In the genomic region with DNA sequence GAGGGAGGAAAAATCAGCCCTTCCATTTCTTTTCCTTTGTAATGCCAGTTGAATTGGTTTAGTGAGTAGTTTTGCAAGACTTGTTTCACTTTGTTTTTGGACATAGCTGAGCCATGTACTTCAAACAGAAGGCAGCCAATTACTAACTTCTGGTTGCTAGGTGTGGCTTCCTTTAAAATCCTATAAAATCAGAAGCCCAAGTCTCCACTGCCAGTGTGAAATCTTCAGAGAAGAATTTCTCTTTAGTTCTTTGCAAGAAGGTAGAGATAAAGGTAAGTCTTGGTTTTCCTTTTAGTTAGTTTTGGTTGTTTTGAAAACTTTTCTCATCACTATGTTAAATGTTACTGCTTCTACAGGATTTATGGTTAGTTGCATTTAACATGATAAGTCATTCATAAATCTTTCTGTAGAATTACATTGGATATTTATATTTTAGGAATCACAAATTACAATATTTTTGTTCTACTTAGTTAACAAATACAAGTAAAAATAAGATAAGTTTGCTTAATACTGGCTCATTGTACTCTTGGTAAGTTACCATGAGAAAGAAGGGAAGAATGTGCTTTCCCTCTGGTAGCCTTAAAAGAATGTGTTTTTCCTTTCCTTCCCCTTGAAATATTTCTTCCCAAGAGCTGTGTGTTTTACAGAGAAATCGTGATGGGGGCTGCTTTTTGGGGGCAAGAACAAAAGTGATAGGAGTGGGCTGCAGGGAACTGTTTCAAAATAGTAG, we compare ENCODE assay signal across 8 cellular contexts. TPM values are rescaled to one million over a fixed set of nuclear protein-coding genes. Genes with fewer than 3 reads are reported as not detected.
DNase-seq lines count a peak whose midpoint lies in the region; ATAC-seq and TF ChIP-seq lines count a peak whose summit lies in the region.

A gene with protein sequence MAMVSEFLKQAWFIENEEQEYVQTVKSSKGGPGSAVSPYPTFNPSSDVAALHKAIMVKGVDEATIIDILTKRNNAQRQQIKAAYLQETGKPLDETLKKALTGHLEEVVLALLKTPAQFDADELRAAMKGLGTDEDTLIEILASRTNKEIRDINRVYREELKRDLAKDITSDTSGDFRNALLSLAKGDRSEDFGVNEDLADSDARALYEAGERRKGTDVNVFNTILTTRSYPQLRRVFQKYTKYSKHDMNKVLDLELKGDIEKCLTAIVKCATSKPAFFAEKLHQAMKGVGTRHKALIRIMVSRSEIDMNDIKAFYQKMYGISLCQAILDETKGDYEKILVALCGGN (plus strand): TSS at position 213 of the 730 bp plus-strand sequence. CDS start 6,671 bp downstream, outside the sequence.

- peaks cover 2% of the 10 kb centered on the region for H3K4me1 ChIP-seq in HEK293 (ENCODE audit: control insufficient read depth, insufficient read depth, low read length)
- H3K4me1 ChIP-seq in muscle layer of duodenum (ENCODE audit: control insufficient read depth in 1 of 2, insufficient read depth in 2 of 2, low read length in 2 of 2) = peaks cover 15 to 18% of the 10 kb centered on the region in 2 donors

- ATAC-seq in SK-N-SH treated with all-trans-retinoic acid at 6 μM for 48 hours (peak; percentile 58), GM19035 (IDR thresholded peaks at IDR 0.05; ENCODE audit: unreplicated experiment) (no peak), HG02798 (IDR thresholded peaks at IDR 0.05; ENCODE audit: poor library complexity, unreplicated experiment) (no peak)

- H3K27me3 ChIP-seq in muscle layer of duodenum (ENCODE audit: low read depth, low read length) = no peaks in the 10 kb centered on the region

- H3K27ac ChIP-seq in HEK293 (ENCODE audit: extremely low read depth, low read depth, low read length) (no peak within 1 kb of the TSS), muscle layer of duodenum (ENCODE audit: low read length) (peak within 1 kb of the TSS; percentile 93)

- H3K36me3 ChIP-seq in HEK293 (ENCODE audit: control insufficient read depth in 2 of 2, insufficient read depth in 1 of 2, low read length in 2 of 2) (no peaks in the 10 kb centered on the region), muscle layer of duodenum (ENCODE audit: control insufficient read depth in 1 of 2, insufficient read depth in 2 of 2, low read length in 2 of 2) (peaks cover 0 to 12% of the 10 kb centered on the region in 2 donors)

- H3K9me3 ChIP-seq in HEK293 (ENCODE audit: control insufficient read depth, insufficient read depth, low read depth, low read length) = no peaks in the 10 kb centered on the region
- H3K9me3 ChIP-seq in muscle layer of duodenum (ENCODE audit: control insufficient read depth in 1 of 2, low read length in 2 of 2) = no peaks in the 10 kb centered on the region

- no peak for DNase-seq in GM13976 (ENCODE audit: low spot score)
- DNase-seq in NCI-H526 treated with DMSO at 0.1 percent for 48 hours (lab: John Stamatoyannopoulos, UW) = no peak

- POLR2A ChIA-PET in HEK293 (lab: Yijun Ruan, JAX) = interaction anchor here (0.8 to 2.1 kb wide), 5 partner anchors 14 to 33 kb away, joined by 3 to 9 read pairs (median 3); no protein-coding TSS in a partner anchor

- CTCF ChIA-PET in HEK293 (lab: Yijun Ruan, JAX) = interaction anchor here (0.6 to 3.1 kb wide), 7 partner anchors 16 to 70 kb away, joined by 3 to 15 read pairs (median 3); no protein-coding TSS in a partner anchor

- H3K4me3 ChIP-seq in HEK293 (ENCODE audit: low read depth, low read length) (peak within 1 kb of the TSS; percentile 50), muscle layer of duodenum (ENCODE audit: low read depth in 1 of 2, low read length in 2 of 2) (peak within 1 kb of the TSS; percentile 62 to 74)

- no peak for TF ChIP-seq CTCF in HEK293 (tag by site-specific recombination; IDR thresholded peaks at IDR 0.05)
- no peak for TF ChIP-seq CTCF in GM13976 (IDR thresholded peaks at IDR 0.05; ENCODE audit: borderline replicate concordance, control extremely low read depth, extremely low read depth, insufficient read depth, missing control alignments)

- in situ Hi-C loops in endometrial microvascular endothelial cells (cut with HindIII; ENCODE audit: inconsistent ontology term, low pct_unique_long_range_greater_than_20kb, low sequenced_read_pairs) (no loop called here), GM13976 (cut with MboI; ENCODE audit: low sequenced_read_pairs, unreplicated experiment) (no loop called here)

TF ChIP-seq in HEK293, 187 proteins besides CTCF, POLR2A, EP300 and RAD21:
- TF ChIP-seq IKZF3 (tag by site-specific recombination; IDR thresholded peaks at IDR 0.05) = no peak
- peak; percentile 48 for TF ChIP-seq OSR2 (tag by site-specific recombination; IDR thresholded peaks at IDR 0.05)

TF ChIP-seq in SK-N-SH treated with all-trans-retinoic acid at 6 μM for 48 hours, 23 proteins besides CTCF, POLR2A, EP300 and RAD21 (continues in another document):
- TF ChIP-seq TOX (CRISPR knock-in tag; IDR thresholded peaks at IDR 0.05; ENCODE audit: borderline replicate concordance) (no peak), ZNF8 (CRISPR knock-in tag; IDR thresholded peaks at IDR 0.05) (no peak), ZNF565 (CRISPR knock-in tag; conservative IDR thresholded peaks at IDR 0.05; ENCODE audit: low read depth) (no peak), RARB (CRISPR knock-in tag; IDR thresholded peaks at IDR 0.05) (no peak; the same call in 1 of the 2 replicates), BACH2 (CRISPR knock-in tag; IDR thresholded peaks at IDR 0.05; ENCODE audit: borderline replicate concordance) (no peak), ZNF70 (CRISPR knock-in tag; IDR thresholded peaks at IDR 0.05) (no peak)
- TF ChIP-seq, protein P1, sequence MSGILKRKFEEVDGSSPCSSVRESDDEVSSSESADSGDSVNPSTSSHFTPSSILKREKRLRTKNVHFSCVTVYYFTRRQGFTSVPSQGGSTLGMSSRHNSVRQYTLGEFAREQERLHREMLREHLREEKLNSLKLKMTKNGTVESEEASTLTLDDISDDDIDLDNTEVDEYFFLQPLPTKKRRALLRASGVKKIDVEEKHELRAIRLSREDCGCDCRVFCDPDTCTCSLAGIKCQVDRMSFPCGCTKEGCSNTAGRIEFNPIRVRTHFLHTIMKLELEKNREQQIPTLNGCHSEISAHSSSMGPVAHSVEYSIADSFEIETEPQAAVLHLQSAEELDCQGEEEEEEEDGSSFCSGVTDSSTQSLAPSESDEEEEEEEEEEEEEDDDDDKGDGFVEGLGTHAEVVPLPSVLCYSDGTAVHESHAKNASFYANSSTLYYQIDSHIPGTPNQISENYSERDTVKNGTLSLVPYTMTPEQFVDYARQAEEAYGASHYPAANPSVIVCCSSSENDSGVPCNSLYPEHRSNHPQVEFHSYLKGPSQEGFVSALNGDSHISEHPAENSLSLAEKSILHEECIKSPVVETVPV (CRISPR knock-in tag; IDR thresholded peaks at IDR 0.05) = no peak
- TF ChIP-seq, protein P2, sequence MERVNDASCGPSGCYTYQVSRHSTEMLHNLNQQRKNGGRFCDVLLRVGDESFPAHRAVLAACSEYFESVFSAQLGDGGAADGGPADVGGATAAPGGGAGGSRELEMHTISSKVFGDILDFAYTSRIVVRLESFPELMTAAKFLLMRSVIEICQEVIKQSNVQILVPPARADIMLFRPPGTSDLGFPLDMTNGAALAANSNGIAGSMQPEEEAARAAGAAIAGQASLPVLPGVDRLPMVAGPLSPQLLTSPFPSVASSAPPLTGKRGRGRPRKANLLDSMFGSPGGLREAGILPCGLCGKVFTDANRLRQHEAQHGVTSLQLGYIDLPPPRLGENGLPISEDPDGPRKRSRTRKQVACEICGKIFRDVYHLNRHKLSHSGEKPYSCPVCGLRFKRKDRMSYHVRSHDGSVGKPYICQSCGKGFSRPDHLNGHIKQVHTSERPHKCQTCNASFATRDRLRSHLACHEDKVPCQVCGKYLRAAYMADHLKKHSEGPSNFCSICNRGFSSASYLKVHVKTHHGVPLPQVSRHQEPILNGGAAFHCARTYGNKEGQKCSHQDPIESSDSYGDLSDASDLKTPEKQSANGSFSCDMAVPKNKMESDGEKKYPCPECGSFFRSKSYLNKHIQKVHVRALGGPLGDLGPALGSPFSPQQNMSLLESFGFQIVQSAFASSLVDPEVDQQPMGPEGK (CRISPR knock-in tag; IDR thresholded peaks at IDR 0.05; ENCODE audit: borderline replicate concordance) = no peak; the same call in 1 of the 2 replicates
- TF ChIP-seq, protein P3, sequence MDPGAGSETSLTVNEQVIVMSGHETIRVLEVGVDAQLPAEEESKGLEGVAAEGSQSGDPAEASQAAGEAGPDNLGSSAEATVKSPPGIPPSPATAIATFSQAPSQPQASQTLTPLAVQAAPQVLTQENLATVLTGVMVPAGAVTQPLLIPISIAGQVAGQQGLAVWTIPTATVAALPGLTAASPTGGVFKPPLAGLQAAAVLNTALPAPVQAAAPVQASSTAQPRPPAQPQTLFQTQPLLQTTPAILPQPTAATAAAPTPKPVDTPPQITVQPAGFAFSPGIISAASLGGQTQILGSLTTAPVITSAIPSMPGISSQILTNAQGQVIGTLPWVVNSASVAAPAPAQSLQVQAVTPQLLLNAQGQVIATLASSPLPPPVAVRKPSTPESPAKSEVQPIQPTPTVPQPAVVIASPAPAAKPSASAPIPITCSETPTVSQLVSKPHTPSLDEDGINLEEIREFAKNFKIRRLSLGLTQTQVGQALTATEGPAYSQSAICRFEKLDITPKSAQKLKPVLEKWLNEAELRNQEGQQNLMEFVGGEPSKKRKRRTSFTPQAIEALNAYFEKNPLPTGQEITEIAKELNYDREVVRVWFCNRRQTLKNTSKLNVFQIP (CRISPR knock-in tag; IDR thresholded peaks at IDR 0.05; ENCODE audit: borderline replicate concordance, low read depth) = no peak
- TF ChIP-seq, protein P4, sequence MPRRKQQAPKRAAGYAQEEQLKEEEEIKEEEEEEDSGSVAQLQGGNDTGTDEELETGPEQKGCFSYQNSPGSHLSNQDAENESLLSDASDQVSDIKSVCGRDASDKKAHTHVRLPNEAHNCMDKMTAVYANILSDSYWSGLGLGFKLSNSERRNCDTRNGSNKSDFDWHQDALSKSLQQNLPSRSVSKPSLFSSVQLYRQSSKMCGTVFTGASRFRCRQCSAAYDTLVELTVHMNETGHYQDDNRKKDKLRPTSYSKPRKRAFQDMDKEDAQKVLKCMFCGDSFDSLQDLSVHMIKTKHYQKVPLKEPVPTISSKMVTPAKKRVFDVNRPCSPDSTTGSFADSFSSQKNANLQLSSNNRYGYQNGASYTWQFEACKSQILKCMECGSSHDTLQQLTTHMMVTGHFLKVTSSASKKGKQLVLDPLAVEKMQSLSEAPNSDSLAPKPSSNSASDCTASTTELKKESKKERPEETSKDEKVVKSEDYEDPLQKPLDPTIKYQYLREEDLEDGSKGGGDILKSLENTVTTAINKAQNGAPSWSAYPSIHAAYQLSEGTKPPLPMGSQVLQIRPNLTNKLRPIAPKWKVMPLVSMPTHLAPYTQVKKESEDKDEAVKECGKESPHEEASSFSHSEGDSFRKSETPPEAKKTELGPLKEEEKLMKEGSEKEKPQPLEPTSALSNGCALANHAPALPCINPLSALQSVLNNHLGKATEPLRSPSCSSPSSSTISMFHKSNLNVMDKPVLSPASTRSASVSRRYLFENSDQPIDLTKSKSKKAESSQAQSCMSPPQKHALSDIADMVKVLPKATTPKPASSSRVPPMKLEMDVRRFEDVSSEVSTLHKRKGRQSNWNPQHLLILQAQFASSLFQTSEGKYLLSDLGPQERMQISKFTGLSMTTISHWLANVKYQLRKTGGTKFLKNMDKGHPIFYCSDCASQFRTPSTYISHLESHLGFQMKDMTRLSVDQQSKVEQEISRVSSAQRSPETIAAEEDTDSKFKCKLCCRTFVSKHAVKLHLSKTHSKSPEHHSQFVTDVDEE (CRISPR knock-in tag; IDR thresholded peaks at IDR 0.05) = no peak

RNA-seq across cellular contexts. Expression of the gene that starts here (rescaled TPM):
- total RNA-seq in endometrial microvascular endothelial cells (ENCODE audit: inconsistent ontology term) = 836 TPM
